ENCODE assay signal across 24 cellular contexts in the genomic region with DNA sequence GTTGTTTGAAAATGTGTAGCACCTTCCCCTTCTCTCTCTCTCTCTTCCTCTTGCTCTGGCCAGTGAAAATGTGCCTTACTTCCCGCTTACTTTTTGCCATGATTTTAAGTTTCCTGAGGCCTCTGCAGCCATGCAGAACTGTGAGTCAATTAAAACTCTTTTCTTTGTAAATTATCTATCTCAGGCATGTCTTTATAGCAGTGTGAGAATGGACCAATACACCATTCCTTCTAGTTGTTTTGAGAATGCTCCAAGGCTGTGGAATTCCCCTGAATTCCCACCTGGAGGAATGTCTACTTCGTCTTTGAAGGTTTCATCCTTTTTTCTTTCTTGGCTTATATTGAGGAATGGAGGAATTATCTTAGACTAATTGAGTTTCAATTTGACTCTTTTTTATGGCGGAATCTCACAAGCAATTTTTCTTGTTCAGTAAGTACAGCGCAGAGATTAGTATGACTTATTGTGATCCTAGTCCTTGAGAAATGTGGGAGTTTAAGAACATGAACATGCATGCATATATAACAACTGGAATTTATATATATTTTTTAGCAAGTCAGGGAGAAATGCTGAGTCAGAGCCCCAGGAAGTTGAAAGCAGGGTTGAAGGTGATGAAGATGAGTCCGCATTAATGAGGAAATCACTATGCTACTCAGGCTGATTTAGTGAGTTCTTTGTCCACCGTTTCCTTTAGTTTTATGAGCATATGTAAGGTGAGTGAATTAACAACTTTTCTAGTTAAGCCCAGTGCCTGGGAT.
"Had no signal": no experiment of that assay in that cellular context is flagged by ENCODE, and none has a peak within 500 bp of the region (broad histone marks: within the 10 kb centered on the region; RNA-seq: fewer than 3 reads in every experiment).

No MANE protein-coding gene starts in this region.

- H3K27me3 Mint-ChIP-seq: activated naive CD8-positive, alpha-beta T cell treated with anti-CD3 and anti-CD28 coated beads, Interleukin-2, amount 50 U/mL, for 24 hours; activated T-cell treated with anti-CD3 and anti-CD28 coated beads, Interleukin-2, amount 50 U/mL, for 24 hours; central memory CD8-positive, alpha-beta T cell; dendritic cell treated with granulocyte-macrophage colony-stimulating factor and Interleukin-4, amounts not matched to agents 40 ng/mL and 50 ng/mL, for 4 days; naive B cell; T-helper 17 cell had no signal

- H3K9me3 ChIP-seq: psoas muscle, right atrium auricular region, suprapubic skin, tibial artery had no signal

- H3K4me1 Mint-ChIP-seq: activated naive CD4-positive, alpha-beta T cell treated with anti-CD3 and anti-CD28 coated beads, Interleukin-2, amount 50 U/mL, for 24 hours; activated naive CD8-positive, alpha-beta T cell treated with anti-CD3 and anti-CD28 coated beads, Interleukin-2, amount 50 U/mL, for 24 hours; central memory CD8-positive, alpha-beta T cell; naive B cell; T-helper 17 cell had no signal

- H3K36me3 Mint-ChIP-seq: activated naive CD4-positive, alpha-beta T cell treated with anti-CD3 and anti-CD28 coated beads, Interleukin-2, amount 50 U/mL, for 24 hours; naive B cell had no signal

- H3K27ac ChIP-seq: parathyroid adenoma, psoas muscle, right atrium auricular region, suprapubic skin, tibial artery had no signal

- ATAC-seq: activated naive CD8-positive, alpha-beta T cell treated with anti-CD3 and anti-CD28 coated beads, Interleukin-2, amount 50 U/mL, for 24 hours; left ventricle myocardium superior; psoas muscle; T-helper 17 cell had no signal

- H3K27me3 ChIP-seq: right atrium auricular region, suprapubic skin, tibial artery had no signal

- H3K9ac ChIP-seq: parathyroid adenoma had no signal

- H3K36me3 ChIP-seq: right atrium auricular region, suprapubic skin, tibial artery had no signal

- DNase-seq: activated CD4-positive, alpha-beta T cell treated with anti-CD3 and anti-CD28 coated beads for 48 hours; activated CD4-positive, alpha-beta T cell treated with anti-CD3 and anti-CD28 coated beads, Interleukin-2, amount 50 U/mL, for 48 hours; activated CD8-positive, alpha-beta memory T cell treated with anti-CD3 and anti-CD28 coated beads, Interleukin-2, amount 50 U/mL, for 48 hours; activated naive CD8-positive, alpha-beta T cell treated with anti-CD3 and anti-CD28 coated beads, Interleukin-2, amount 50 U/mL, for 24 hours; activated T-cell treated with anti-CD3 and anti-CD28 coated beads, Interleukin-2, amount 50 U/mL, for 24 hours; amygdala; endodermal cell; left ventricle myocardium superior; naive B cell; occipital lobe; psoas muscle; stimulated activated CD4-positive, alpha-beta T cell treated with anti-CD3 and anti-CD28 coated beads, Interleukin-15, amount 100 ng/mL, for 24 hours; stimulated activated CD4-positive, alpha-beta T cell treated with anti-CD3 and anti-CD28 coated beads, Interleukin-2, amount 100 ng/mL, for 24 hours; stimulated activated naive CD4-positive, alpha-beta T cell; T-helper 17 cell; T1000; tibial artery had no signal

- H3K4me3 ChIP-seq: psoas muscle, right atrium auricular region, suprapubic skin, tibial artery had no signal

- H2AFZ ChIP-seq: parathyroid adenoma had no signal

- H3K27ac Mint-ChIP-seq: activated naive CD4-positive, alpha-beta T cell treated with anti-CD3 and anti-CD28 coated beads, Interleukin-2, amount 50 U/mL, for 24 hours; activated naive CD8-positive, alpha-beta T cell treated with anti-CD3 and anti-CD28 coated beads, Interleukin-2, amount 50 U/mL, for 24 hours; activated T-cell treated with anti-CD3 and anti-CD28 coated beads, Interleukin-2, amount 50 U/mL, for 24 hours; activated T-helper 2 cell treated with anti-CD3 and anti-CD28 coated beads, Interferon-gamma antibody, Interleukin-2, Interleukin-4, amounts not matched to agents 10 μg/mL and 5 μg/mL and 100 μg/mL, durations not matched to agents 14 hours and 24 hours and 36 hours; dendritic cell treated with granulocyte-macrophage colony-stimulating factor and Interleukin-4, amounts not matched to agents 40 ng/mL and 50 ng/mL, for 4 days; endodermal cell; naive B cell; T-helper 17 cell had no signal

- H3K4me1 ChIP-seq: parathyroid adenoma, psoas muscle, right atrium auricular region, suprapubic skin, tibial artery had no signal

- H3K4me3 Mint-ChIP-seq: activated naive CD4-positive, alpha-beta T cell treated with anti-CD3 and anti-CD28 coated beads, Interleukin-2, amount 50 U/mL, for 24 hours; activated naive CD8-positive, alpha-beta T cell treated with anti-CD3 and anti-CD28 coated beads, Interleukin-2, amount 50 U/mL, for 24 hours; activated T-cell treated with anti-CD3 and anti-CD28 coated beads, Interleukin-2, amount 50 U/mL, for 24 hours; central memory CD8-positive, alpha-beta T cell; dendritic cell treated with granulocyte-macrophage colony-stimulating factor and Interleukin-4, amounts not matched to agents 40 ng/mL and 50 ng/mL, for 4 days; endodermal cell; naive B cell; T-helper 17 cell had no signal
